ENCODE assay signal across 2 cellular contexts in genomic region chr1:245133995-245134715, GRCh38.
TF ChIP-seq lines count a peak whose summit lies in the region.

No MANE protein-coding gene starts in this region.

TF ChIP-seq in WTC11, 78 proteins besides CTCF, POLR2A, EP300 and RAD21 (continued from another document):
- no peak for TF ChIP-seq ZNF425 (CRISPR knock-in tag; conservative IDR thresholded peaks at IDR 0.05)
- TF ChIP-seq FOXP4 (CRISPR knock-in tag; IDR thresholded peaks at IDR 0.05), result no peak
- TF ChIP-seq TCF7 (CRISPR knock-in tag; IDR thresholded peaks at IDR 0.05; ENCODE audit: low read depth), result no peak
- no peak for TF ChIP-seq USF1 (CRISPR knock-in tag; IDR thresholded peaks at IDR 0.05)
- no peak for TF ChIP-seq PRDM15 (CRISPR knock-in tag; IDR thresholded peaks at IDR 0.05)
- no peak for TF ChIP-seq GABPB1 (CRISPR knock-in tag; IDR thresholded peaks at IDR 0.05)
- no peak for TF ChIP-seq ZNF138 (CRISPR knock-in tag; conservative IDR thresholded peaks at IDR 0.05)
- no peak for TF ChIP-seq ZNF121 (CRISPR knock-in tag; IDR thresholded peaks at IDR 0.05)

TF ChIP-seq in GM23338, 12 proteins besides CTCF, POLR2A, EP300 and RAD21 (continued from another document):
- TF ChIP-seq NANOG (IDR thresholded peaks at IDR 0.05; ENCODE audit: borderline replicate concordance) (no peak), POLR2AphosphoS5 (IDR thresholded peaks at IDR 0.05; ENCODE audit: low read depth) (no peak), ZNF331 (CRISPR knock-in tag; IDR thresholded peaks at IDR 0.05; ENCODE audit: low read depth) (no peak), JUNB (IDR thresholded peaks at IDR 0.05; ENCODE audit: unreplicated experiment) (no peak), STAT1 (IDR thresholded peaks at IDR 0.05; ENCODE audit: unreplicated experiment) (no peak), ZNF462 (CRISPR knock-in tag; IDR thresholded peaks at IDR 0.05) (no peak), EZH2 (IDR thresholded peaks at IDR 0.05; ENCODE audit: low read depth, unreplicated experiment) (no peak)
